In genomic region chr17:66968916-66969315, GRCh38 we compare ENCODE assay signal across 34 cellular contexts. TPM values are rescaled to one million over a fixed set of nuclear protein-coding genes. Genes with fewer than 3 reads are reported as not detected.
"Had no signal": no experiment of that assay in that cellular context is flagged by ENCODE, and none has a peak within 500 bp of the region (broad histone marks: within the 10 kb centered on the region; RNA-seq: fewer than 3 reads in every experiment).

No MANE protein-coding gene starts in this region.

- DNase-seq: activated B cell treated with CpG ODN at 0.5 μM for 24 hours; activated CD4-positive, alpha-beta T cell treated with anti-CD3 and anti-CD28 coated beads for 1 hour; activated CD4-positive, alpha-beta T cell treated with anti-CD3 and anti-CD28 coated beads, Interleukin-2, amount 10 ng/mL, durations not matched to agents 24 days and 14 days; activated CD4-positive, alpha-beta T cell treated with anti-CD3 and anti-CD28 coated beads, Interleukin-2, amount 50 U/mL, for 4 hours; activated CD8-positive, alpha-beta T cell treated with anti-CD3 and anti-CD28 coated beads for 36 hours; activated gamma-delta T cell treated with Interleukin-2 at 50 U/mL for 16 hours; activated naive CD4-positive, alpha-beta T cell treated with anti-CD3 and anti-CD28 coated beads for 36 hours; activated T-cell treated with anti-CD3 and anti-CD28 coated beads, Interleukin-2, amount 50 U/mL, for 24 hours; adrenal gland; body of pancreas; caudate nucleus; cerebellar nuclear complex; NCI-H1092 treated with DMSO at 0.1 percent for 48 hours; NCI-H1417; NCI-H187 treated with DMSO at 0.1 percent for 48 hours; NCI-H2081; NCI-H226; NCI-H524 treated with DMSO at 0.1 percent for 48 hours; NCI-H748 treated with DMSO at 0.1 percent for 48 hours; NK-92 treated with Interleukin-12 subunit alpha and Interleukin-12 subunit beta, amount 100 ng/mL, for 24 hours; PC-3; Peyer's patch; RPMI8226; SHP77 treated with DMSO at 0.1 percent for 48 hours; SK-N-SH had no signal

- H3K9me3 ChIP-seq: adrenal gland, body of pancreas, Peyer's patch, SJSA1, SK-N-SH had no signal

- ATAC-seq: activated CD8-positive, alpha-beta T cell treated with anti-CD3 and anti-CD28 coated beads for 36 hours; activated naive CD4-positive, alpha-beta T cell treated with anti-CD3 and anti-CD28 coated beads, Interleukin-2, amount 50 U/mL, for 72 hours; body of pancreas; PC-3 had no signal

- H3K9ac ChIP-seq: KMS-11, SK-N-SH had no signal

- H3K4me3 ChIP-seq: adrenal gland, body of pancreas, Peyer's patch, SJSA1 had no signal

- H3K36me3 ChIP-seq: adrenal gland, Peyer's patch had no signal

- H3K4me3 Mint-ChIP-seq: activated B cell treated with CpG ODN at 0.5 μM for 24 hours; activated CD4-positive, alpha-beta T cell treated with anti-CD3 and anti-CD28 coated beads, Interleukin-2, amount 10 ng/mL, durations not matched to agents 24 days and 14 days; activated CD8-positive, alpha-beta T cell treated with anti-CD3 and anti-CD28 coated beads for 36 hours; activated naive CD4-positive, alpha-beta T cell treated with anti-CD3 and anti-CD28 coated beads for 36 hours; activated T-cell treated with anti-CD3 and anti-CD28 coated beads, Interleukin-2, amount 50 U/mL, for 24 hours; T-helper 1 cell treated with Interleukin-12 subunit alpha and Interleukin-12 subunit beta and Interleukin-4 antibody, amounts not matched to agents 30 μg/mL and 1 μg/mL, for 36 hours; T-helper 2 cell treated with Interferon-gamma antibody and Interleukin-4, amounts not matched to agents 5 μg/mL and 100 μg/mL, for 36 hours had no signal

- H3K4me2 ChIP-seq: SK-N-SH had no signal

- H3K36me3 Mint-ChIP-seq: activated naive CD4-positive, alpha-beta T cell treated with anti-CD3 and anti-CD28 coated beads, Interleukin-2, amount 50 U/mL, for 72 hours had no signal

- H3K27ac ChIP-seq: adrenal gland, body of pancreas, KMS-11, Peyer's patch, SJSA1 had no signal

- H3K27ac Mint-ChIP-seq: activated B cell treated with CpG ODN at 0.5 μM for 24 hours; activated CD4-positive, alpha-beta T cell treated with anti-CD3 and anti-CD28 coated beads, Interleukin-2, amount 10 ng/mL, durations not matched to agents 24 days and 14 days; activated CD8-positive, alpha-beta T cell treated with anti-CD3 and anti-CD28 coated beads for 36 hours; activated naive CD4-positive, alpha-beta T cell treated with anti-CD3 and anti-CD28 coated beads for 36 hours; activated naive CD4-positive, alpha-beta T cell treated with anti-CD3 and anti-CD28 coated beads, Interleukin-2, amount 50 U/mL, for 72 hours; activated T-cell treated with anti-CD3 and anti-CD28 coated beads, Interleukin-2, amount 50 U/mL, for 24 hours; activated T-helper 2 cell treated with anti-CD3 and anti-CD28 coated beads, Interferon-gamma antibody, Interleukin-2, Interleukin-4, amounts not matched to agents 10 μg/mL and 5 μg/mL and 100 μg/mL, durations not matched to agents 14 hours and 24 hours and 36 hours; T-helper 1 cell treated with Interleukin-12 subunit alpha and Interleukin-12 subunit beta and Interleukin-4 antibody, amounts not matched to agents 30 μg/mL and 1 μg/mL, for 36 hours; T-helper 2 cell treated with Interferon-gamma antibody and Interleukin-4, amounts not matched to agents 5 μg/mL and 100 μg/mL, for 36 hours had no signal

- H3K9me3 Mint-ChIP-seq: activated B cell treated with CpG ODN at 0.5 μM for 24 hours; activated CD4-positive, alpha-beta T cell treated with anti-CD3 and anti-CD28 coated beads, Interleukin-2, amount 10 ng/mL, durations not matched to agents 24 days and 14 days; activated CD8-positive, alpha-beta T cell treated with anti-CD3 and anti-CD28 coated beads for 36 hours; activated naive CD4-positive, alpha-beta T cell treated with anti-CD3 and anti-CD28 coated beads for 36 hours; activated naive CD4-positive, alpha-beta T cell treated with anti-CD3 and anti-CD28 coated beads, Interleukin-2, amount 50 U/mL, for 72 hours; activated T-cell treated with anti-CD3 and anti-CD28 coated beads, Interleukin-2, amount 50 U/mL, for 24 hours; activated T-helper 2 cell treated with anti-CD3 and anti-CD28 coated beads, Interferon-gamma antibody, Interleukin-2, Interleukin-4, amounts not matched to agents 10 μg/mL and 5 μg/mL and 100 μg/mL, durations not matched to agents 14 hours and 24 hours and 36 hours; T-helper 1 cell treated with Interleukin-12 subunit alpha and Interleukin-12 subunit beta and Interleukin-4 antibody, amounts not matched to agents 30 μg/mL and 1 μg/mL, for 36 hours; T-helper 2 cell treated with Interferon-gamma antibody and Interleukin-4, amounts not matched to agents 5 μg/mL and 100 μg/mL, for 36 hours had no signal

- H3K27me3 ChIP-seq: body of pancreas, SJSA1 had no signal

RNA-seq across cellular contexts. Expression of gene CACNG4, which starts 4.4 kb away (rescaled TPM):
- total RNA-seq: activated B cell treated with CpG ODN at 0.5 μM for 24 hours; activated CD4-positive, alpha-beta T cell treated with anti-CD3 and anti-CD28 coated beads, Interleukin-2, amount 10 ng/mL, durations not matched to agents 24 days and 14 days; activated CD8-positive, alpha-beta memory T cell treated with anti-CD3 and anti-CD28 coated beads for 36 hours; activated CD8-positive, alpha-beta T cell treated with anti-CD3 and anti-CD28 coated beads for 36 hours; activated naive CD4-positive, alpha-beta T cell treated with anti-CD3 and anti-CD28 coated beads for 36 hours; activated naive CD4-positive, alpha-beta T cell treated with anti-CD3 and anti-CD28 coated beads, Interleukin-2, amount 50 U/mL, for 72 hours; activated T-helper 2 cell treated with anti-CD3 and anti-CD28 coated beads, Interferon-gamma antibody, Interleukin-2, Interleukin-4, amounts not matched to agents 10 μg/mL and 5 μg/mL and 100 μg/mL, durations not matched to agents 14 hours and 24 hours and 36 hours; bronchial epithelial cell; LHCN-M2 had no signal
